In the genomic region with DNA sequence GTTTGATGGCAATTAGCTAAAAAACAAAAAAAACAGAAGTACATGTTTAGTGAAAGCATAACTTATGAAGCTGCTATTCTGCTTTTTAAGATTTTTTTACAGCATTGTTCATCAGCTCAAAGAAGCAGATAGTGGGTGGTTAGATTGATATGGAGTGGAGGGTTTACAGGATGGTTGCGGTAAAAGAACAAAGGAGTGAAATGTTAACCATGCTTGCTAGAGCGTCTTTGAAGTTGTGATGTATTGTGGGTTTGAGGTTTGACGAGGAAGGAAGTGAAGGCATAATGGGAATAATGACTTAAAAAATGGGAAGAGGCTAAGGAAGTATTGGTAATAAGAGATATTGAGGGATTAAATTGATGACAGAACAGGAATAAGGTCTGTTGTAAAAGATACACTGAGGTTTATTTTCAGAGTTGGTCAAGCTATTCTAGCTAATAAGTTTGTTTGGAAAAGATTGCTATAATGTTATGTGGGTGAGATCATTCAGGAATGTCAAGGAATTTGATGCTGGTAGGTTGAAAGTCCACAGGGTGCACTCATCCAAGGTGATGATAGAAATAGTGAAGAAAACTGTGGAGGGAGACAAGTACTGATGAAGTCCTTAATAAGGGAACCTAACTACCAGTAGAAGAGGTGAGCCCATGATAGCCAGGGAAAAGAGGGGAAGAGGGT, we compare ENCODE assay signal across 10 cellular contexts. TPM values are rescaled to one million over a fixed set of nuclear protein-coding genes. Genes with fewer than 3 reads are reported as not detected.
A peak's percentile ranks its signal among the peaks of the same experiment; 100 is the strongest.
DNase-seq lines count a peak whose midpoint lies in the region; FAIRE-seq and TF ChIP-seq lines count a peak whose summit lies in the region.
"Had no signal": no experiment of that assay in that cellular context is flagged by ENCODE, and none has a peak within 500 bp of the region (broad histone marks: within the 10 kb centered on the region; RNA-seq: fewer than 3 reads in every experiment).

No MANE protein-coding gene starts in this region.

- H3K27me3 ChIP-seq in small intestine (ENCODE audit: control insufficient read depth in 2 of 2, insufficient read depth in 2 of 2, low read length in 2 of 2) (no peaks in the 10 kb centered on the region), SJCRH30 (no peaks in the 10 kb centered on the region)
- H3K27me3 ChIP-seq: vagina had no signal

- no peak for TF ChIP-seq CTCF in epithelial cell of esophagus (IDR thresholded peaks at IDR 0.05; ENCODE audit: insufficient read depth, low read depth, low read length, missing control alignments)

- H3K9me3 ChIP-seq in small intestine (ENCODE audit: control insufficient read depth, low read depth) (no peaks in the 10 kb centered on the region), SJCRH30 (replicated peaks) (0 out of 2 replicates have a peak, but pooled peaks cover 6% of the 10 kb centered on the region)
- H3K9me3 ChIP-seq: vagina had no signal

- H3K4me3 ChIP-seq in epithelial cell of esophagus (ENCODE audit: low read length): no peak overlapping the region
- H3K4me3 ChIP-seq in small intestine (ENCODE audit: low read depth in 1 of 2, low read length in 2 of 2): no peak overlapping the region
- no peak overlapping the region for H3K4me3 ChIP-seq in SJCRH30
- H3K4me3 ChIP-seq: vagina had no signal

- H3K27ac ChIP-seq in small intestine (ENCODE audit: low read depth in 1 of 2, low read length in 1 of 2) (no peak overlapping the region), SJCRH30 (no peak overlapping the region)
- H3K27ac ChIP-seq: vagina had no signal

- H3K4me1 ChIP-seq in small intestine (ENCODE audit: control insufficient read depth in 2 of 2, insufficient read depth in 1 of 2, low read depth in 1 of 2, low read length in 1 of 2) (peaks cover 2% of the 10 kb centered on the region in 2 donors), SJCRH30 (peaks cover 12% of the 10 kb centered on the region)

- DNase-seq in ELR (ENCODE audit: low read depth): peak; percentile 36
- DNase-seq in RCC 7860 (ENCODE audit: low spot score): peak; percentile 65
- DNase-seq in epithelial cell of esophagus (ENCODE audit: low read depth): peak; percentile 31
- peak; percentile 13 for DNase-seq in small intestine
- no peak for DNase-seq in SJCRH30
- no peak for DNase-seq in activated CD4-positive, alpha-beta T cell treated with anti-CD3 and anti-CD28 coated beads, Interleukin-2, amount 50 U/mL, for 1 hour
- no peak for DNase-seq in activated effector memory CD4-positive, alpha-beta T cell treated with anti-CD3 and anti-CD28 coated beads, Interleukin-2, amount 50 U/mL, for 16 hours
- DNase-seq: activated naive CD4-positive, alpha-beta T cell treated with anti-CD3 and anti-CD28 coated beads, Interleukin-2, amount 50 U/mL, for 16 hours; NCI-H2081 treated with DMSO at 0.1 percent for 48 hours had no signal

- WGBS in small intestine, 3 donors: 63 to 82% (median 82%) methylated on average over 3 of the region's 3 CpGs

- H3K36me3 ChIP-seq in small intestine (ENCODE audit: control insufficient read depth in 2 of 2, insufficient read depth in 2 of 2, low read length in 2 of 2) (no peaks in the 10 kb centered on the region), SJCRH30 (peaks cover 6% of the 10 kb centered on the region; the same call in 1 of the 2 replicates)
- H3K36me3 ChIP-seq: vagina had no signal

- peak; percentile 78 for FAIRE-seq in RCC 7860 (lab: Jason Lieb, UNC)
- no peak for FAIRE-seq in small intestine (lab: Jason Lieb, UNC)

RNA-seq across cellular contexts. Expression of a gene that starts 14.6 kb away (rescaled TPM):
- 1 to 10 TPM; 6.3 to 8.6 (median 6.7) TPM for polyA plus RNA-seq in small intestine
- total RNA-seq in SJCRH30 (2014; rRNA removed; shearing (Covaris generic)): 21.3 TPM in 2 replicates

Comparison
In these comparisons a context has a peak if more than half of its experiments do, and no peak if none do; other contexts are left out.
1. DNase-seq: peak in ELR (single experiment), RCC 7860 (single experiment), epithelial cell of esophagus (single experiment) and small intestine (single experiment); none in SJCRH30 (0 of 2), activated CD4-positive, alpha-beta T cell treated with anti-CD3 and anti-CD28 coated beads, Interleukin-2, amount 50 U/mL, for 1 hour (single experiment) and activated effector memory CD4-positive, alpha-beta T cell treated with anti-CD3 and anti-CD28 coated beads, Interleukin-2, amount 50 U/mL, for 16 hours (single experiment).